ENCODE assay signal across 21 cellular contexts in genomic region chr1:173639102-173639501, GRCh38. TPM values are rescaled to one million over a fixed set of nuclear protein-coding genes. Genes with fewer than 3 reads are reported as not detected.
"Had no signal": no experiment of that assay in that cellular context is flagged by ENCODE, and none has a peak within 500 bp of the region (broad histone marks: within the 10 kb centered on the region; RNA-seq: fewer than 3 reads in every experiment).

No MANE protein-coding gene starts in this region.

- H3K27me3 ChIP-seq: transverse colon, uterus had no signal

- DNase-seq: activated CD4-positive, alpha-beta T cell treated with anti-CD3 and anti-CD28 coated beads for 1 hour; activated CD8-positive, alpha-beta memory T cell treated with anti-CD3 and anti-CD28 coated beads for 24 hours; activated CD8-positive, alpha-beta memory T cell treated with anti-CD3 and anti-CD28 coated beads, Interleukin-2, amount 50 U/mL, for 48 hours; activated effector memory CD4-positive, alpha-beta T cell treated with Interleukin-2 at 50 U/mL for 16 hours; activated naive CD4-positive, alpha-beta T cell treated with anti-CD3 and anti-CD28 coated beads, Interleukin-2, amount 10 ng/mL, durations not matched to agents 7 days and 5 days; activated naive CD8-positive, alpha-beta T cell treated with anti-CD3 and anti-CD28 coated beads, Interleukin-2, amount 50 U/mL, for 24 hours; activated T-cell treated with anti-CD3 and anti-CD28 coated beads, Interleukin-2, amount 50 U/mL, for 48 hours; anterior cingulate cortex; dermis blood vessel endothelial cell; effector memory CD4-positive, alpha-beta T cell; foreskin fibroblast; glutamatergic neuron; left ventricle myocardium inferior; posterior cingulate gyrus; retina; transverse colon; uterus had no signal

- H3K36me3 ChIP-seq: left ventricle myocardium inferior, transverse colon, uterus had no signal

- ATAC-seq: activated naive CD8-positive, alpha-beta T cell treated with anti-CD3 and anti-CD28 coated beads, Interleukin-2, amount 50 U/mL, for 24 hours had no signal

- H3K4me3 ChIP-seq: left ventricle myocardium inferior, transverse colon, uterus had no signal

- H3K4me1 ChIP-seq: left ventricle myocardium inferior, transverse colon, uterus had no signal

- H3K27ac ChIP-seq: left ventricle myocardium inferior, transverse colon, uterus had no signal

- H3K9me3 ChIP-seq: transverse colon, uterus had no signal

RNA-seq across cellular contexts. Expression of gene TEX50, which starts 4.0 kb away (rescaled TPM):
- total RNA-seq: bronchial epithelial cell, cerebellum, dermis blood vessel endothelial cell, kidney epithelial cell, left ventricle myocardium inferior, mononuclear cell, transverse colon, uterus had no signal

RNA-seq across cellular contexts. Expression of gene SLC9C2, which starts 36.2 kb away (rescaled TPM):
- total RNA-seq: bronchial epithelial cell, dermis blood vessel endothelial cell, kidney epithelial cell, left ventricle myocardium inferior, mononuclear cell, transverse colon had no signal
